Comparison of ENCODE assay signal across 23 cellular contexts in the genomic region with DNA sequence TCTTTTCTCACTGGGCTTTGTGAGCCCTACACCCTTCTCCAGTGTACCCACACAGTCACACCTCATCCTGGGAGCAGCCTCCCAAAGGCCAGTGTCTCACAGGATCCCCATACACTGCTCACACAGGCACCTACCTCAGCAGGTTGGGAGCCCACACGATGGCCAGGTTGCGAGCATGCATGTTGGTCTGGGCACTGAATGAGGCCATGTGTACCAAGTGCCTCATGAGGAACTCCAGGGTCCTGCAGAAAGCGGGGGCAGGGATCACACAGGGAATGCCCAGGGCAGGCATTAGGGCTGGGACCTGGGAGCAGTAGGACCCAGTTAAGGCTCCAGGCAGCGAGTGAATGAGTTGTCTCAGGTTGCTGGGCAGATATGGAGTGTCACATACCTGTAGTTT. TPM values are rescaled to one million over a fixed set of nuclear protein-coding genes. Genes with fewer than 3 reads are reported as not detected.
"Had no signal": no experiment of that assay in that cellular context is flagged by ENCODE, and none has a peak within 500 bp of the region (broad histone marks: within the 10 kb centered on the region; RNA-seq: fewer than 3 reads in every experiment).

No MANE protein-coding gene starts in this region.

- DNase-seq: activated CD4-positive, alpha-beta T cell treated with anti-CD3 and anti-CD28 coated beads for 48 hours; activated CD4-positive, CD25-positive, alpha-beta regulatory T cell; activated CD8-positive, alpha-beta memory T cell treated with anti-CD3 and anti-CD28 coated beads for 24 hours; activated gamma-delta T cell treated with Interleukin-2 at 50 U/mL for 16 hours; anterior cingulate cortex; central memory CD4-positive, alpha-beta T cell; dorsolateral prefrontal cortex; foreskin melanocyte; glutamatergic neuron; hippocampal formation; nephron progenitor cell; stimulated activated CD4-positive, alpha-beta T cell treated with anti-CD3 and anti-CD28 coated beads, Interleukin-15, amount 100 ng/mL, for 24 hours; stimulated activated CD4-positive, alpha-beta T cell treated with anti-CD3 and anti-CD28 coated beads, Interleukin-2, amount 100 ng/mL, for 48 hours had no signal

- H3K9me3 ChIP-seq: prostate gland, right atrium auricular region had no signal

- H3K4me3 Mint-ChIP-seq: activated T-helper 1 cell treated with anti-CD3 and anti-CD28 coated beads, Interleukin-12 subunit alpha, Interleukin-12 subunit beta, Interleukin-2, Interleukin-4 antibody, amounts not matched to agents 30 ng/mL and 10 ng/mL and 1 ng/mL, durations not matched to agents 14 hours and 24 hours and 36 hours; brain; mesothelial cell of epicardium; nephron progenitor cell; T-helper 2 cell treated with Interferon-gamma antibody and Interleukin-4, amounts not matched to agents 5 μg/mL and 100 μg/mL, for 36 hours had no signal

- H3K4me1 Mint-ChIP-seq: brain, mesothelial cell of epicardium had no signal

- H3K27me3 ChIP-seq: right atrium auricular region had no signal

- H3K4me1 ChIP-seq: prostate gland, right atrium auricular region had no signal

- H3K9me3 Mint-ChIP-seq: activated T-helper 1 cell treated with anti-CD3 and anti-CD28 coated beads, Interleukin-12 subunit alpha, Interleukin-12 subunit beta, Interleukin-2, Interleukin-4 antibody, amounts not matched to agents 30 ng/mL and 10 ng/mL and 1 ng/mL, durations not matched to agents 14 hours and 24 hours and 36 hours; brain; mesothelial cell of epicardium; T-helper 2 cell treated with Interferon-gamma antibody and Interleukin-4, amounts not matched to agents 5 μg/mL and 100 μg/mL, for 36 hours had no signal

- H3K27ac Mint-ChIP-seq: activated T-helper 1 cell treated with anti-CD3 and anti-CD28 coated beads, Interleukin-12 subunit alpha, Interleukin-12 subunit beta, Interleukin-2, Interleukin-4 antibody, amounts not matched to agents 30 ng/mL and 10 ng/mL and 1 ng/mL, durations not matched to agents 14 hours and 24 hours and 36 hours; brain; mesothelial cell of epicardium; nephron progenitor cell; T-helper 2 cell treated with Interferon-gamma antibody and Interleukin-4, amounts not matched to agents 5 μg/mL and 100 μg/mL, for 36 hours had no signal

- H3K36me3 Mint-ChIP-seq: brain had no signal

- H3K27ac ChIP-seq: dorsolateral prefrontal cortex, prostate gland, right atrium auricular region, skin epidermis had no signal

- H3K4me3 ChIP-seq: dorsolateral prefrontal cortex, prostate gland, right atrium auricular region, skin epidermis had no signal

- H3K36me3 ChIP-seq: prostate gland, right atrium auricular region had no signal

- ATAC-seq: left lobe of liver had no signal

RNA-seq across cellular contexts. Expression of a gene that starts 15.5 kb away (rescaled TPM):
- total RNA-seq: lung microvascular endothelial cell, osteocyte had no signal

RNA-seq across cellular contexts. Expression of a gene that starts 35.1 kb away (rescaled TPM):
- total RNA-seq: activated T-helper 1 cell treated with anti-CD3 and anti-CD28 coated beads, Interleukin-12 subunit alpha, Interleukin-12 subunit beta, Interleukin-2, Interleukin-4 antibody, amounts not matched to agents 30 ng/mL and 10 ng/mL and 1 ng/mL, durations not matched to agents 14 hours and 24 hours and 36 hours; left lobe of liver; lung microvascular endothelial cell; osteocyte had no signal
